25 cellular contexts compared by ENCODE assay signal in the genomic region with DNA sequence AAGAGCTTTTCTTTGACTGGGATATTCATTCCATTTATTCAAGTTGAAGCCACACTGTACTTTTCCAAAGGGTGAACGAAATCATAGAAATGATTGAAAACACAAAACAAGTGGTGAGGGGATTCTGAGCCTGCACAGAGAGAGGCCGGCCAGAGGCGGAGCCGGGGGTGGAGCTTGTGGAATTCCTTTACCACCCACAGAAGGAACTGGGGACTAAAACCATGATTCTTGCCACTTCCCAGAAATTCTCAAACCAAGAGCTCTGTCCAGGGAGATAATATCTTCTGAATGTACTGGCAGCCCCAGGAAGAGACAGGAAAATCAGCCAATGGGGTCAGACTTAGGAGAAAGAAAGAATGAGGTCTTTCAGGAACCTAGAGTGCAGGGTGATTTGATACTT.
"Had no signal": no experiment of that assay in that cellular context is flagged by ENCODE, and none has a peak within 500 bp of the region (broad histone marks: within the 10 kb centered on the region; RNA-seq: fewer than 3 reads in every experiment).

No MANE protein-coding gene starts in this region.

- DNase-seq: activated B cell treated with CpG ODN at 0.5 μM for 24 hours; activated CD4-positive, alpha-beta memory T cell treated with anti-CD3 and anti-CD28 coated beads for 36 hours; activated CD4-positive, alpha-beta T cell treated with anti-CD3 and anti-CD28 coated beads for 4 hours; activated effector memory CD4-positive, alpha-beta T cell treated with Interleukin-2 at 50 U/mL for 16 hours; activated naive CD4-positive, alpha-beta T cell treated with anti-CD3 and anti-CD28 coated beads for 36 hours; activated naive CD8-positive, alpha-beta T cell treated with anti-CD3 and anti-CD28 coated beads, Interleukin-2, amount 10 ng/mL, durations not matched to agents 7 days and 5 days; activated T-cell treated with anti-CD3 and anti-CD28 coated beads, Interleukin-2, amount 50 U/mL, for 48 hours; amniotic stem cell; body of pancreas; dermis blood vessel endothelial cell; effector memory CD4-positive, alpha-beta T cell; esophagus squamous epithelium; heart left ventricle; natural killer cell; pancreas; psoas muscle; stimulated activated CD4-positive, alpha-beta T cell treated with anti-CD3 and anti-CD28 coated beads, Interleukin-12 subunit alpha, Interleukin-12 subunit beta, amount 100 ng/mL, for 4 hours; stimulated activated CD4-positive, alpha-beta T cell treated with anti-CD3 and anti-CD28 coated beads, Interleukin-4, amount 100 ng/mL, for 4 hours; stimulated activated naive CD8-positive, alpha-beta T cell treated with anti-CD3 and anti-CD28 coated beads, Interleukin-15, Interleukin-2, amounts not matched to agents 100 U/mL and 50 U/mL, for 24 hours; T1000 had no signal

- H3K9me3 Mint-ChIP-seq: activated B cell treated with CpG ODN at 0.5 μM for 24 hours; activated CD4-positive, alpha-beta memory T cell treated with anti-CD3 and anti-CD28 coated beads for 36 hours; activated naive CD4-positive, alpha-beta T cell treated with anti-CD3 and anti-CD28 coated beads for 36 hours; activated naive CD8-positive, alpha-beta T cell treated with anti-CD3 and anti-CD28 coated beads, Interleukin-2, amount 10 ng/mL, durations not matched to agents 7 days and 5 days; T-helper 1 cell treated with Interleukin-12 subunit alpha and Interleukin-12 subunit beta and Interleukin-4 antibody, amounts not matched to agents 30 μg/mL and 1 μg/mL, for 36 hours had no signal

- H3K9me3 ChIP-seq: body of pancreas, esophagus squamous epithelium, heart left ventricle, pancreas, psoas muscle had no signal

- H3K4me1 ChIP-seq: body of pancreas, pancreas had no signal

- H3K36me3 Mint-ChIP-seq: activated CD4-positive, alpha-beta memory T cell treated with anti-CD3 and anti-CD28 coated beads for 36 hours; activated naive CD8-positive, alpha-beta T cell treated with anti-CD3 and anti-CD28 coated beads, Interleukin-2, amount 10 ng/mL, durations not matched to agents 7 days and 5 days; natural killer cell had no signal

- H3K4me3 ChIP-seq: body of pancreas, cardiac muscle cell, esophagus squamous epithelium, heart left ventricle, lung, pancreas, psoas muscle had no signal

- H3K27ac ChIP-seq: body of pancreas, cardiac muscle cell, esophagus squamous epithelium, pancreas, psoas muscle had no signal

- H3K4me3 Mint-ChIP-seq: activated B cell treated with CpG ODN at 0.5 μM for 24 hours; activated CD4-positive, alpha-beta memory T cell treated with anti-CD3 and anti-CD28 coated beads for 36 hours; activated naive CD4-positive, alpha-beta T cell treated with anti-CD3 and anti-CD28 coated beads for 36 hours; activated naive CD8-positive, alpha-beta T cell treated with anti-CD3 and anti-CD28 coated beads, Interleukin-2, amount 10 ng/mL, durations not matched to agents 7 days and 5 days; natural killer cell; T-helper 1 cell treated with Interleukin-12 subunit alpha and Interleukin-12 subunit beta and Interleukin-4 antibody, amounts not matched to agents 30 μg/mL and 1 μg/mL, for 36 hours had no signal

- ATAC-seq: body of pancreas; heart left ventricle; left lobe of liver; natural killer cell; pancreas; psoas muscle; right cardiac atrium; stimulated activated naive CD8-positive, alpha-beta T cell treated with anti-CD3 and anti-CD28 coated beads, Interleukin-15, Interleukin-2, amounts not matched to agents 100 U/mL and 50 U/mL, for 24 hours had no signal

- H3K36me3 ChIP-seq: cardiac muscle cell, esophagus squamous epithelium, pancreas had no signal

- H3K4me1 Mint-ChIP-seq: activated B cell treated with CpG ODN at 0.5 μM for 24 hours; activated naive CD8-positive, alpha-beta T cell treated with anti-CD3 and anti-CD28 coated beads, Interleukin-2, amount 10 ng/mL, durations not matched to agents 7 days and 5 days; natural killer cell had no signal

- H3K27ac Mint-ChIP-seq: activated B cell treated with CpG ODN at 0.5 μM for 24 hours; activated CD4-positive, alpha-beta memory T cell treated with anti-CD3 and anti-CD28 coated beads for 36 hours; activated naive CD4-positive, alpha-beta T cell treated with anti-CD3 and anti-CD28 coated beads for 36 hours; activated naive CD8-positive, alpha-beta T cell treated with anti-CD3 and anti-CD28 coated beads, Interleukin-2, amount 10 ng/mL, durations not matched to agents 7 days and 5 days; natural killer cell; T-helper 1 cell treated with Interleukin-12 subunit alpha and Interleukin-12 subunit beta and Interleukin-4 antibody, amounts not matched to agents 30 μg/mL and 1 μg/mL, for 36 hours had no signal

- H3K27me3 ChIP-seq: body of pancreas, cardiac muscle cell, esophagus squamous epithelium, heart left ventricle, pancreas had no signal
